15 cellular contexts compared by ENCODE assay signal in the genomic region with DNA sequence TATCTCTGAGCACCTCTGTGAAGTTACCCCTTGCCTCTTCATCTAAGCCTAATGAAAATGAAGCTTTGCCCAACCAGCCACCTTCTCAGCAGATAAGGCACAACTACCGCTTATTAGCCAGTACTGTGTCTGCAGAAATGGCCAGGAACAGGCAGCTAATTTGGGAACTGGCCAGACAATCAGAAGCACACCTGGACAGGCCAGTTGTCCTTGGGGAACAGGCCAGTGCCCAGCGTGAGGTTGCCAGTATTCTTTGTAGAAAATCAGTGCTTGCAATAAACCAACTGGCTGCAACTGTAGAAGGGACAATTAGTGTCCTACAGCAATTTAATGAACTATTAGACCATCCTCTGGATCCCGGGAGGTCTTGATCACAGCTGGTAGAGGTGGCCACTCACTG. TPM values are rescaled to one million over a fixed set of nuclear protein-coding genes. Genes with fewer than 3 reads are reported as not detected.
A peak's percentile ranks its signal among the peaks of the same experiment; 100 is the strongest.
DNase-seq lines count a peak whose midpoint lies in the region; ATAC-seq and TF ChIP-seq lines count a peak whose summit lies in the region.
"Had no signal": no experiment of that assay in that cellular context is flagged by ENCODE, and none has a peak within 500 bp of the region (broad histone marks: within the 10 kb centered on the region; RNA-seq: fewer than 3 reads in every experiment).

No MANE protein-coding gene starts in this region.

- no peaks in the 10 kb centered on the region for H3K27me3 ChIP-seq in HL-60 (ENCODE audit: insufficient read depth, poor library complexity, severe bottlenecking)
- H3K27me3 ChIP-seq in right lobe of liver: no peaks in the 10 kb centered on the region

- no peaks in the 10 kb centered on the region for H3K9me3 Mint-ChIP-seq in stimulated activated effector memory CD8-positive, alpha-beta T cell treated with anti-CD3 and anti-CD28 coated beads, Interleukin-12 subunit alpha, Interleukin-12 subunit beta, amount 100 ng/mL, for 72 hours
- H3K9me3 Mint-ChIP-seq: CD4-positive, CD25-positive, alpha-beta regulatory T cell; CD8-positive, alpha-beta T cell; GM23338; H9 had no signal

- H3K4me1 Mint-ChIP-seq in stimulated activated effector memory CD8-positive, alpha-beta T cell treated with anti-CD3 and anti-CD28 coated beads, Interleukin-12 subunit alpha, Interleukin-12 subunit beta, amount 100 ng/mL, for 72 hours: no peaks in the 10 kb centered on the region
- H3K4me1 Mint-ChIP-seq: GM23338 had no signal

- H3K36me3 Mint-ChIP-seq in stimulated activated effector memory CD8-positive, alpha-beta T cell treated with anti-CD3 and anti-CD28 coated beads, Interleukin-12 subunit alpha, Interleukin-12 subunit beta, amount 100 ng/mL, for 72 hours: peaks cover 5% of the 10 kb centered on the region

- peak overlapping the region; percentile 17 for H3K27ac Mint-ChIP-seq in stimulated activated effector memory CD8-positive, alpha-beta T cell treated with anti-CD3 and anti-CD28 coated beads, Interleukin-12 subunit alpha, Interleukin-12 subunit beta, amount 100 ng/mL, for 72 hours
- H3K27ac Mint-ChIP-seq: CD4-positive, CD25-positive, alpha-beta regulatory T cell; CD8-positive, alpha-beta T cell; GM23338 had no signal

- ATAC-seq in right lobe of liver: peak; percentile 11 to 58 (median 47)
- ATAC-seq in stimulated activated effector memory CD8-positive, alpha-beta T cell treated with anti-CD3 and anti-CD28 coated beads, Interleukin-12 subunit alpha, Interleukin-12 subunit beta, amount 100 ng/mL, for 72 hours: no peak
- ATAC-seq: CD8-positive, alpha-beta T cell; GM23338; HCT116 had no signal

- peak overlapping the region; percentile 8; the same call in 1 of the 2 replicates for H3K27ac ChIP-seq in C4-2B
- peak overlapping the region; percentile 91 for H3K27ac ChIP-seq in HL-60 (replicated peaks)
- H3K27ac ChIP-seq in right lobe of liver: peak overlapping the region in 2 of 3 donors; percentile 47 to 81

- peaks cover 0 to 58% (median 10%) of the 10 kb centered on the region in 4 donors for H3K4me1 ChIP-seq in right lobe of liver

- no peak overlapping the region for H3K4me3 ChIP-seq in HL-60 (replicated peaks; ENCODE audit: insufficient read depth, low read length)
- no peak overlapping the region for H3K4me3 ChIP-seq in right lobe of liver
- H3K4me3 ChIP-seq: GM23338 had no signal

- TF ChIP-seq CTCF in C4-2B (conservative IDR thresholded peaks at IDR 0.05) (no peak), HL-60 (IDR thresholded peaks at IDR 0.05; ENCODE audit: insufficient read depth, low read length) (no peak), right lobe of liver (IDR thresholded peaks at IDR 0.05) (no peak)

- WGBS in right lobe of liver (ENCODE audit: insufficient coverage, low coverage, low lambda C conversion rate, missing lambda C conversion rate): 42% methylated on average over 3 of the region's 3 CpGs

- DNase-seq in HL-60 (ENCODE audit: low read depth in 1 of 2, low spot score in 1 of 2) (no peak), right lobe of liver (peak in 2 of 3 donors; percentile 56 to 77), T1000 (lab: John Stamatoyannopoulos, UW) (no peak)
- DNase-seq in stimulated activated effector memory CD8-positive, alpha-beta T cell treated with anti-CD3 and anti-CD28 coated beads, Interleukin-12 subunit alpha, Interleukin-12 subunit beta, amount 100 ng/mL, for 72 hours (ENCODE audit: low spot score in 2 of 2): no peak
- no peak for DNase-seq in stimulated activated CD4-positive, alpha-beta T cell treated with anti-CD3 and anti-CD28 coated beads, Interleukin-12 subunit alpha, Interleukin-12 subunit beta, amount 100 ng/mL, for 4 hours
- DNase-seq: C1 segment of cervical spinal cord; Caco-2; CD4-positive, CD25-positive, alpha-beta regulatory T cell; CD8-positive, alpha-beta T cell; DMS153; DND-41; H9 had no signal

- H3K4me3 Mint-ChIP-seq in stimulated activated effector memory CD8-positive, alpha-beta T cell treated with anti-CD3 and anti-CD28 coated beads, Interleukin-12 subunit alpha, Interleukin-12 subunit beta, amount 100 ng/mL, for 72 hours: no peak overlapping the region
- H3K4me3 Mint-ChIP-seq: CD4-positive, CD25-positive, alpha-beta regulatory T cell; CD8-positive, alpha-beta T cell; GM23338; H9 had no signal

- H3K36me3 ChIP-seq in right lobe of liver: peaks cover 0 to 10% (median 0%) of the 10 kb centered on the region in 4 donors

- no peak for TF ChIP-seq POLR2A in right lobe of liver (IDR thresholded peaks at IDR 0.05)

- no peaks in the 10 kb centered on the region for H3K9me3 ChIP-seq in right lobe of liver
- H3K9me3 ChIP-seq: Caco-2 had no signal

- intact Hi-C loops in right lobe of liver (cut with DNase I): no loop called here

RNA-seq across cellular contexts. Expression of gene TMEM87A, which starts 10.4 kb away (rescaled TPM):
- total RNA-seq in right lobe of liver: 10 to 100 TPM; 12.9 to 22.4 (median 15.7) TPM

RNA-seq across cellular contexts. Expression of gene GANC, which starts 10.7 kb away (rescaled TPM):
- total RNA-seq in right lobe of liver: 10 to 100 TPM; 11.4 to 37.6 (median 18.4) TPM

Comparison
In these comparisons a context has a peak if more than half of its experiments do, and no peak if none do; other contexts are left out.
1. H3K27ac ChIP-seq: peak in every context shown above with its lines; median percentile 91 in HL-60; 64 in right lobe of liver; 8 in C4-2B.
2. DNase-seq: peak in right lobe of liver (2 of 3); none in HL-60 (0 of 2), stimulated activated effector memory CD8-positive, alpha-beta T cell treated with anti-CD3 and anti-CD28 coated beads, Interleukin-12 subunit alpha, Interleukin-12 subunit beta, amount 100 ng/mL, for 72 hours (0 of 2), T1000 (single experiment) and stimulated activated CD4-positive, alpha-beta T cell treated with anti-CD3 and anti-CD28 coated beads, Interleukin-12 subunit alpha, Interleukin-12 subunit beta, amount 100 ng/mL, for 4 hours (single experiment).